Comparison of ENCODE assay signal across 17 cellular contexts in genomic region chr14:70893842-70894237, GRCh38. TPM values are rescaled to one million over a fixed set of nuclear protein-coding genes. Genes with fewer than 3 reads are reported as not detected.
DNase-seq lines count a peak whose midpoint lies in the region; ATAC-seq and TF ChIP-seq lines count a peak whose summit lies in the region.
"Had no signal": no experiment of that assay in that cellular context is flagged by ENCODE, and none has a peak within 500 bp of the region (broad histone marks: within the 10 kb centered on the region; RNA-seq: fewer than 3 reads in every experiment).

No MANE protein-coding gene starts in this region.

- H2AFZ ChIP-seq in GM23338, result peak overlapping the region; percentile 33; the same call in 1 of the 2 replicates

- no peaks in the 10 kb centered on the region for H3K4me1 ChIP-seq in GM23338 (ENCODE audit: insufficient read depth)
- peaks cover 11% of the 10 kb centered on the region for H3K4me1 ChIP-seq in left ventricle myocardium inferior
- H3K4me1 ChIP-seq: prostate gland had no signal

- H3K27ac Mint-ChIP-seq in GM23338, result no peak overlapping the region
- H3K27ac Mint-ChIP-seq in activated T-helper 2 cell treated with anti-CD3 and anti-CD28 coated beads, Interferon-gamma antibody, Interleukin-2, Interleukin-4, amounts not matched to agents 10 μg/mL and 5 μg/mL and 100 μg/mL, durations not matched to agents 14 hours and 24 hours and 36 hours, result peak overlapping the region; percentile 96
- H3K27ac Mint-ChIP-seq: H9 had no signal

- no peaks in the 10 kb centered on the region for H3K79me2 ChIP-seq in GM23338 (replicated peaks; ENCODE audit: insufficient read depth)

- no peaks in the 10 kb centered on the region for H3K36me3 Mint-ChIP-seq in GM23338 (ENCODE audit: low read depth)
- peaks cover 4% of the 10 kb centered on the region for H3K36me3 Mint-ChIP-seq in activated T-helper 2 cell treated with anti-CD3 and anti-CD28 coated beads, Interferon-gamma antibody, Interleukin-2, Interleukin-4, amounts not matched to agents 10 μg/mL and 5 μg/mL and 100 μg/mL, durations not matched to agents 14 hours and 24 hours and 36 hours (ENCODE audit: low read depth)

- H3K4me1 Mint-ChIP-seq in GM23338, result peaks cover 10% of the 10 kb centered on the region; the same call in 2 of the 3 replicates
- H3K4me1 Mint-ChIP-seq in activated T-helper 2 cell treated with anti-CD3 and anti-CD28 coated beads, Interferon-gamma antibody, Interleukin-2, Interleukin-4, amounts not matched to agents 10 μg/mL and 5 μg/mL and 100 μg/mL, durations not matched to agents 14 hours and 24 hours and 36 hours (ENCODE audit: low read depth), result peaks cover 88% of the 10 kb centered on the region

- peak; percentile 27 for DNase-seq in activated naive CD4-positive, alpha-beta T cell treated with Interleukin-2 at 50 U/mL for 16 hours
- no peak for DNase-seq in activated naive CD4-positive, alpha-beta T cell treated with anti-CD3 and anti-CD28 coated beads, Interleukin-2, amount 50 U/mL, for 16 hours
- DNase-seq in GM23338 (ENCODE audit: low spot score) (no peak), left ventricle myocardium inferior (no peak), NCI-H2029 treated with DMSO at 0.1 percent for 48 hours (lab: John Stamatoyannopoulos, UW) (no peak)
- no peak for DNase-seq in activated T-helper 2 cell treated with anti-CD3 and anti-CD28 coated beads, Interferon-gamma antibody, Interleukin-2, Interleukin-4, amounts not matched to agents 10 μg/mL and 5 μg/mL and 100 μg/mL, durations not matched to agents 14 hours and 24 hours and 36 hours (ENCODE audit: low spot score)
- peak; percentile 21 for DNase-seq in stimulated activated naive CD4-positive, alpha-beta T cell treated with Interleukin-2 at 50 U/mL for 16 hours (lab: John Stamatoyannopoulos, UW)
- DNase-seq: activated CD8-positive, alpha-beta memory T cell treated with anti-CD3 and anti-CD28 coated beads for 24 hours; Calu3; dorsolateral prefrontal cortex; esophagus squamous epithelium; H9; SIG-M5; T1000 had no signal

- no peak overlapping the region for H3K4me3 ChIP-seq in GM23338
- H3K4me3 ChIP-seq in left ventricle myocardium inferior, result no peak overlapping the region
- H3K4me3 ChIP-seq: cardiac muscle cell, dorsolateral prefrontal cortex, esophagus squamous epithelium, prostate gland had no signal

- H3F3A ChIP-seq in GM23338 (replicated peaks; ENCODE audit: low read depth), result no peaks in the 10 kb centered on the region

- no peak for ATAC-seq in GM23338
- ATAC-seq in HG03135 (IDR thresholded peaks at IDR 0.05; ENCODE audit: unreplicated experiment), result no peak

- H3K4me2 ChIP-seq in GM23338, result no peak overlapping the region

- H3K27me3 ChIP-seq in GM23338 (ENCODE audit: insufficient read depth) (no peaks in the 10 kb centered on the region), left ventricle myocardium inferior (ENCODE audit: low read depth) (peaks cover 5% of the 10 kb centered on the region)
- H3K27me3 ChIP-seq: cardiac muscle cell, esophagus squamous epithelium had no signal

- H3K9me2 ChIP-seq in GM23338 (ENCODE audit: insufficient read depth), result no peaks in the 10 kb centered on the region

- no peaks in the 10 kb centered on the region for H3K9me3 Mint-ChIP-seq in GM23338
- peaks cover 4% of the 10 kb centered on the region for H3K9me3 Mint-ChIP-seq in activated T-helper 2 cell treated with anti-CD3 and anti-CD28 coated beads, Interferon-gamma antibody, Interleukin-2, Interleukin-4, amounts not matched to agents 10 μg/mL and 5 μg/mL and 100 μg/mL, durations not matched to agents 14 hours and 24 hours and 36 hours
- H3K9me3 Mint-ChIP-seq: H9 had no signal

- no peaks in the 10 kb centered on the region for H4K20me1 ChIP-seq in GM23338 (replicated peaks; ENCODE audit: insufficient read depth)

- no peaks in the 10 kb centered on the region for H3K36me3 ChIP-seq in GM23338 (ENCODE audit: insufficient read depth)
- no peaks in the 10 kb centered on the region for H3K36me3 ChIP-seq in left ventricle myocardium inferior
- H3K36me3 ChIP-seq: cardiac muscle cell, esophagus squamous epithelium, prostate gland had no signal

- peaks cover 6% of the 10 kb centered on the region for H3K27me3 Mint-ChIP-seq in GM23338 (ENCODE audit: insufficient read depth, low read depth, poor library complexity)
- no peaks in the 10 kb centered on the region for H3K27me3 Mint-ChIP-seq in activated T-helper 2 cell treated with anti-CD3 and anti-CD28 coated beads, Interferon-gamma antibody, Interleukin-2, Interleukin-4, amounts not matched to agents 10 μg/mL and 5 μg/mL and 100 μg/mL, durations not matched to agents 14 hours and 24 hours and 36 hours (ENCODE audit: low read depth)

- no peak for TF ChIP-seq CTCF in GM23338 (conservative IDR thresholded peaks at IDR 0.05; ENCODE audit: low read depth in 2 of 2)
- TF ChIP-seq CTCF in left ventricle myocardium inferior (IDR thresholded peaks at IDR 0.05; ENCODE audit: borderline replicate concordance), result no peak

- no peak overlapping the region for H3K27ac ChIP-seq in GM23338 (ENCODE audit: low read depth)
- H3K27ac ChIP-seq in left ventricle myocardium inferior (replicated peaks), result no peak overlapping the region
- H3K27ac ChIP-seq: cardiac muscle cell, dorsolateral prefrontal cortex, esophagus squamous epithelium, prostate gland had no signal

- H3K4me3 Mint-ChIP-seq in GM23338, result no peak overlapping the region
- H3K4me3 Mint-ChIP-seq in activated T-helper 2 cell treated with anti-CD3 and anti-CD28 coated beads, Interferon-gamma antibody, Interleukin-2, Interleukin-4, amounts not matched to agents 10 μg/mL and 5 μg/mL and 100 μg/mL, durations not matched to agents 14 hours and 24 hours and 36 hours (ENCODE audit: low read depth), result peak overlapping the region; percentile 72
- H3K4me3 Mint-ChIP-seq: H9 had no signal

- intact Hi-C loops in activated T-helper 2 cell treated with anti-CD3 and anti-CD28 coated beads, Interferon-gamma antibody, Interleukin-2, Interleukin-4, amounts not matched to agents 10 μg/mL and 5 μg/mL and 100 μg/mL, durations not matched to agents 14 hours and 24 hours and 36 hours (cut with micrococcal nuclease), result loop anchor here (1.0 to 5.0 kb wide), 4 partner anchors 8 to 663 kb away; no protein-coding TSS in a partner anchor
- intact Hi-C loops in left ventricle myocardium inferior (cut with micrococcal nuclease), result no loop called here

- no peaks in the 10 kb centered on the region for H3K9me3 ChIP-seq in left ventricle myocardium inferior (replicated peaks)
- H3K9me3 ChIP-seq: esophagus squamous epithelium, prostate gland had no signal

TF ChIP-seq in GM23338, 12 proteins besides CTCF, POLR2A, EP300 and RAD21 (continues in another document):
- TF ChIP-seq EZH2phosphoT487 (IDR thresholded peaks at IDR 0.05; ENCODE audit: unreplicated experiment), result no peak
- TF ChIP-seq REST (IDR thresholded peaks at IDR 0.05; ENCODE audit: unreplicated experiment), result no peak
- no peak for TF ChIP-seq NANOG (IDR thresholded peaks at IDR 0.05; ENCODE audit: borderline replicate concordance)

RNA-seq across cellular contexts. Expression of gene PCNX1, which starts 13.4 kb away (rescaled TPM):
- 53.1 and 59.9 TPM in 2 replicates for total RNA-seq in GM23338 (2014; rRNA removed; shearing (Covaris generic))
- 17.3 and 19.4 TPM in 2 replicates for polyA plus RNA-seq in GM23338 (2016; fragmentation: Nextera tagmentation; extraction: Ambion mirVana)
- total RNA-seq in activated T-helper 2 cell treated with anti-CD3 and anti-CD28 coated beads, Interferon-gamma antibody, Interleukin-2, Interleukin-4, amounts not matched to agents 10 μg/mL and 5 μg/mL and 100 μg/mL, durations not matched to agents 14 hours and 24 hours and 36 hours, result 54.5 and 59.0 TPM in 2 replicates
- total RNA-seq in left ventricle myocardium inferior, result 35.2 TPM

Comparison
In these comparisons a context has a peak if more than half of its experiments do, and no peak if none do; other contexts are left out.
1. DNase-seq: peak in activated naive CD4-positive, alpha-beta T cell treated with Interleukin-2 at 50 U/mL for 16 hours (single experiment) and stimulated activated naive CD4-positive, alpha-beta T cell treated with Interleukin-2 at 50 U/mL for 16 hours (single experiment); none in activated naive CD4-positive, alpha-beta T cell treated with anti-CD3 and anti-CD28 coated beads, Interleukin-2, amount 50 U/mL, for 16 hours (single experiment), GM23338 (single experiment), activated T-helper 2 cell treated with anti-CD3 and anti-CD28 coated beads, Interferon-gamma antibody, Interleukin-2, Interleukin-4, amounts not matched to agents 10 μg/mL and 5 μg/mL and 100 μg/mL, durations not matched to agents 14 hours and 24 hours and 36 hours (single experiment), left ventricle myocardium inferior (single experiment) and NCI-H2029 treated with DMSO at 0.1 percent for 48 hours (single experiment).